In genomic region chr17:33982872-33983271, GRCh38 we compare ENCODE assay signal across 29 cellular contexts.
"Had no signal": no experiment of that assay in that cellular context is flagged by ENCODE, and none has a peak within 500 bp of the region (broad histone marks: within the 10 kb centered on the region; RNA-seq: fewer than 3 reads in every experiment).

No MANE protein-coding gene starts in this region.

- H3K27me3 ChIP-seq: brain microvascular endothelial cell, colonic mucosa had no signal

- H3K27ac ChIP-seq: brain microvascular endothelial cell, colonic mucosa, KMS-11, PC-9, RWPE1 had no signal

- H3K36me3 ChIP-seq: brain microvascular endothelial cell, colonic mucosa had no signal

- H3K27me3 Mint-ChIP-seq: activated naive CD8-positive, alpha-beta T cell; activated naive CD8-positive, alpha-beta T cell treated with anti-CD3 and anti-CD28 coated beads, Interleukin-2, amount 50 U/mL, for 24 hours had no signal

- DNase-seq: activated B cell treated with CpG ODN at 0.5 μM for 24 hours; activated CD4-positive, alpha-beta memory T cell treated with anti-CD3 and anti-CD28 coated beads, Interleukin-2, amount 10 ng/mL, durations not matched to agents 7 days and 5 days; activated CD4-positive, alpha-beta T cell treated with anti-CD3 and anti-CD28 coated beads for 4 hours; activated CD4-positive, CD25-positive, alpha-beta regulatory T cell treated with anti-CD3 and anti-CD28 coated beads, Interleukin-2, amount 50 U/mL, for 72 hours; activated CD8-positive, alpha-beta memory T cell treated with anti-CD3 and anti-CD28 coated beads for 24 hours; activated CD8-positive, alpha-beta memory T cell treated with anti-CD3 and anti-CD28 coated beads, Interleukin-2, amount 50 U/mL, for 48 hours; activated effector memory CD4-positive, alpha-beta T cell treated with Interleukin-2 at 50 U/mL for 16 hours; activated naive CD4-positive, alpha-beta T cell treated with anti-CD3 and anti-CD28 coated beads, Interleukin-2, amount 10 ng/mL, durations not matched to agents 7 days and 5 days; activated naive CD8-positive, alpha-beta T cell treated with anti-CD3 and anti-CD28 coated beads, Interleukin-2, amount 50 U/mL, for 24 hours; activated T-cell treated with anti-CD3 and anti-CD28 coated beads, Interleukin-2, amount 50 U/mL, for 48 hours; aorta; brain microvascular endothelial cell; central memory CD4-positive, alpha-beta T cell; colonic mucosa; NCI-H1436; NCI-H1694; NCI-H2081 treated with DMSO at 0.1 percent for 48 hours; NCI-H510A; NCI-H526; PC-9; SIG-M5; SW 1271; T-helper 1 cell; T-helper 2 cell; T-helper 9 cell had no signal

- H3K9me3 Mint-ChIP-seq: activated B cell treated with CpG ODN at 0.5 μM for 24 hours; activated CD4-positive, alpha-beta memory T cell treated with anti-CD3 and anti-CD28 coated beads, Interleukin-2, amount 10 ng/mL, durations not matched to agents 7 days and 5 days; activated naive CD4-positive, alpha-beta T cell treated with anti-CD3 and anti-CD28 coated beads, Interleukin-2, amount 10 ng/mL, durations not matched to agents 7 days and 5 days; activated naive CD8-positive, alpha-beta T cell treated with anti-CD3 and anti-CD28 coated beads, Interleukin-2, amount 50 U/mL, for 24 hours had no signal

- ATAC-seq: activated CD8-positive, alpha-beta memory T cell treated with anti-CD3 and anti-CD28 coated beads, Interleukin-2, amount 10 ng/mL, durations not matched to agents 7 days and 5 days; activated naive CD8-positive, alpha-beta T cell treated with anti-CD3 and anti-CD28 coated beads, Interleukin-2, amount 50 U/mL, for 24 hours had no signal

- H3K9me3 ChIP-seq: colonic mucosa had no signal

- H3K4me3 ChIP-seq: colonic mucosa, PC-9 had no signal

- H3K36me3 Mint-ChIP-seq: activated CD8-positive, alpha-beta memory T cell treated with anti-CD3 and anti-CD28 coated beads, Interleukin-2, amount 10 ng/mL, durations not matched to agents 7 days and 5 days; activated naive CD4-positive, alpha-beta T cell treated with anti-CD3 and anti-CD28 coated beads, Interleukin-2, amount 10 ng/mL, durations not matched to agents 7 days and 5 days; activated naive CD8-positive, alpha-beta T cell had no signal

- H3K4me1 Mint-ChIP-seq: activated B cell treated with CpG ODN at 0.5 μM for 24 hours; activated CD4-positive, alpha-beta memory T cell treated with anti-CD3 and anti-CD28 coated beads, Interleukin-2, amount 10 ng/mL, durations not matched to agents 7 days and 5 days; activated CD8-positive, alpha-beta memory T cell treated with anti-CD3 and anti-CD28 coated beads, Interleukin-2, amount 10 ng/mL, durations not matched to agents 7 days and 5 days; activated naive CD4-positive, alpha-beta T cell treated with anti-CD3 and anti-CD28 coated beads, Interleukin-2, amount 10 ng/mL, durations not matched to agents 7 days and 5 days; activated naive CD8-positive, alpha-beta T cell treated with anti-CD3 and anti-CD28 coated beads, Interleukin-2, amount 50 U/mL, for 24 hours had no signal

- H3K4me3 Mint-ChIP-seq: activated B cell treated with CpG ODN at 0.5 μM for 24 hours; activated CD4-positive, alpha-beta memory T cell treated with anti-CD3 and anti-CD28 coated beads, Interleukin-2, amount 10 ng/mL, durations not matched to agents 7 days and 5 days; activated CD8-positive, alpha-beta memory T cell treated with anti-CD3 and anti-CD28 coated beads, Interleukin-2, amount 10 ng/mL, durations not matched to agents 7 days and 5 days; activated naive CD4-positive, alpha-beta T cell treated with anti-CD3 and anti-CD28 coated beads, Interleukin-2, amount 10 ng/mL, durations not matched to agents 7 days and 5 days; activated naive CD8-positive, alpha-beta T cell; activated naive CD8-positive, alpha-beta T cell treated with anti-CD3 and anti-CD28 coated beads, Interleukin-2, amount 50 U/mL, for 24 hours had no signal

- H3K27ac Mint-ChIP-seq: activated B cell treated with CpG ODN at 0.5 μM for 24 hours; activated CD4-positive, alpha-beta memory T cell treated with anti-CD3 and anti-CD28 coated beads, Interleukin-2, amount 10 ng/mL, durations not matched to agents 7 days and 5 days; activated CD8-positive, alpha-beta memory T cell treated with anti-CD3 and anti-CD28 coated beads, Interleukin-2, amount 10 ng/mL, durations not matched to agents 7 days and 5 days; activated naive CD4-positive, alpha-beta T cell treated with anti-CD3 and anti-CD28 coated beads, Interleukin-2, amount 10 ng/mL, durations not matched to agents 7 days and 5 days; activated naive CD8-positive, alpha-beta T cell; activated naive CD8-positive, alpha-beta T cell treated with anti-CD3 and anti-CD28 coated beads, Interleukin-2, amount 50 U/mL, for 24 hours had no signal

- H3K4me1 ChIP-seq: colonic mucosa had no signal
